Comparison of ENCODE assay signal across 8 cellular contexts in genomic region chr1:12618661-12619395, GRCh38. TPM values are rescaled to one million over a fixed set of nuclear protein-coding genes. Genes with fewer than 3 reads are reported as not detected.
A peak's percentile ranks its signal among the peaks of the same experiment; 100 is the strongest.
DNase-seq lines count a peak whose midpoint lies in the region; ATAC-seq and TF ChIP-seq lines count a peak whose summit lies in the region.

No MANE protein-coding gene starts in this region.

- peak overlapping the region in 1 of 3 donors; percentile 18 for H3K27ac Mint-ChIP-seq in IgD-negative memory B cell
- H3K27ac Mint-ChIP-seq in chondrocyte (ENCODE audit: unreplicated experiment) = peak overlapping the region; percentile 78

- H3K4me1 Mint-ChIP-seq in IgD-negative memory B cell (peaks cover 15 to 23% (median 20%) of the 10 kb centered on the region in 3 donors), chondrocyte (ENCODE audit: low read depth) (peaks cover 89% of the 10 kb centered on the region)

- peak; percentile 47 for DNase-seq in activated CD4-positive, CD25-positive, alpha-beta regulatory T cell treated with anti-CD3 and anti-CD28 coated beads, Interleukin-2, amount 50 U/mL, for 72 hours
- DNase-seq in chondrocyte (ENCODE audit: low spot score) (no peak), left lobe of liver (ENCODE audit: low spot score) (peak; percentile 81), NCI-H1436 treated with DMSO at 0.1 percent for 48 hours (lab: John Stamatoyannopoulos, UW) (no peak)
- peak; percentile 80 for DNase-seq in stimulated activated CD4-positive, alpha-beta T cell treated with anti-CD3 and anti-CD28 coated beads, Interleukin-1b, Interleukin-23, amount 100 ng/mL, for 48 hours

- peaks cover 51% of the 10 kb centered on the region for H3K27me3 ChIP-seq in BLaER1

- no peaks in the 10 kb centered on the region for H3K9me3 ChIP-seq in BLaER1

- H3K4me1 ChIP-seq in BLaER1 = peaks cover 83% of the 10 kb centered on the region

- H3K4me3 ChIP-seq in BLaER1 = peak overlapping the region; percentile 73

- peak overlapping the region; percentile 46; the same call in 1 of the 2 replicates for H3K27ac ChIP-seq in BLaER1

- H3K4me3 Mint-ChIP-seq in IgD-negative memory B cell = peak overlapping the region; percentile 87 to 95 (median 92)
- peak overlapping the region; percentile 96 for H3K4me3 Mint-ChIP-seq in chondrocyte (ENCODE audit: unreplicated experiment)

- no peaks in the 10 kb centered on the region for H3K36me3 ChIP-seq in BLaER1

- peak; percentile 36 for ATAC-seq in left lobe of liver
- ATAC-seq in GM18867 (IDR thresholded peaks at IDR 0.05; ENCODE audit: unreplicated experiment) = no peak

- H3K9ac ChIP-seq in BLaER1 = peak overlapping the region; percentile 61; the same call in 1 of the 2 replicates

- peaks cover 13% of the 10 kb centered on the region for H4K20me1 ChIP-seq in BLaER1

- H3K27me3 Mint-ChIP-seq in IgD-negative memory B cell (peaks cover 32% of the 10 kb centered on the region), chondrocyte (ENCODE audit: low read depth) (no peaks in the 10 kb centered on the region)

- H3K4me2 ChIP-seq in BLaER1 = peak overlapping the region; percentile 94

- H3K36me3 Mint-ChIP-seq in IgD-negative memory B cell (no peaks in the 10 kb centered on the region), chondrocyte (ENCODE audit: low read depth) (no peaks in the 10 kb centered on the region)

- H3K9me3 Mint-ChIP-seq in IgD-negative memory B cell (no peaks in the 10 kb centered on the region), chondrocyte (ENCODE audit: low read depth) (no peaks in the 10 kb centered on the region)

- TF ChIP-seq CTCF in chondrocyte (IDR thresholded peaks at IDR 0.05) = no peak

RNA-seq across cellular contexts. Expression of gene DHRS3, which starts 0.8 kb away (rescaled TPM):
- 1.5 TPM for polyA plus RNA-seq in IgD-negative memory B cell
- total RNA-seq in chondrocyte (28.0 to 31.9 TPM (median 31.8 TPM) in 3 replicates), left lobe of liver (175 TPM)

RNA-seq across cellular contexts. Expression of gene AADACL4, which starts 25.1 kb away (rescaled TPM):
- not detected for polyA plus RNA-seq in IgD-negative memory B cell
- total RNA-seq in chondrocyte (not detected in 3 replicates), left lobe of liver (not detected)

Comparison
In these comparisons a context has a peak if more than half of its experiments do, and no peak if none do; other contexts are left out.
1. DNase-seq: peak in activated CD4-positive, CD25-positive, alpha-beta regulatory T cell treated with anti-CD3 and anti-CD28 coated beads, Interleukin-2, amount 50 U/mL, for 72 hours (single experiment), left lobe of liver (single experiment) and stimulated activated CD4-positive, alpha-beta T cell treated with anti-CD3 and anti-CD28 coated beads, Interleukin-1b, Interleukin-23, amount 100 ng/mL, for 48 hours (single experiment); none in chondrocyte (single experiment) and NCI-H1436 treated with DMSO at 0.1 percent for 48 hours (single experiment).